17 cellular contexts compared by ENCODE assay signal in the genomic region with DNA sequence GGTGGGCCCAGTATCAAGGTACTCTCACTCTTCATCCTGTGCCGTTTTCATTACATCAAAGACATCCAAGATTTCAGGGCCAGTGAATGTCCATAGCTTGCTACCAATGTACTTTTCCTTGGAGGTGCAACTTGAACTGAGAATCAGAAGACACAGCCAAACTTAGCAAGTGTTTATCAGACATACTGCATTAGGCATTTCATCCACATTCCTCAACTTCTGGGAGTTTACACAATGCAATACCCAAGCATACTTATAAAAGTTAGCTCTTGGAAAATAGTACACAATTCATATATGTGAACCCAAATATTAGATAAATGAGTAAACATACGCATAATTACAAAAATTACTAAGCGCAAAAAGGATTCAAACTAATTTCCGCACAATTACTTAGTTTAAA.
DNase-seq lines count a peak whose midpoint lies in the region.
"Had no signal": no experiment of that assay in that cellular context is flagged by ENCODE, and none has a peak within 500 bp of the region (broad histone marks: within the 10 kb centered on the region; RNA-seq: fewer than 3 reads in every experiment).

No MANE protein-coding gene starts in this region.

- H3K9ac ChIP-seq in adipocyte (ENCODE audit: low read length), result no peak overlapping the region
- H3K9ac ChIP-seq in mesenchymal stem cell (ENCODE audit: low read length), result no peak overlapping the region

- no peak overlapping the region for H2BK120ac ChIP-seq in mesenchymal stem cell (ENCODE audit: low read depth, low read length)

- H3K18ac ChIP-seq in mesenchymal stem cell (ENCODE audit: low read depth in 1 of 2, low read length in 2 of 2), result no peak overlapping the region

- H3K4me3 ChIP-seq in adipocyte (ENCODE audit: low read length) (no peak overlapping the region), mesenchymal stem cell (ENCODE audit: insufficient read depth in 1 of 2, low read depth in 1 of 2, low read length in 2 of 2) (no peak overlapping the region)
- H3K4me3 ChIP-seq: GM12878 had no signal

- no peaks in the 10 kb centered on the region for H3K9me3 ChIP-seq in adipocyte (ENCODE audit: control insufficient read depth, low read length)
- no peaks in the 10 kb centered on the region for H3K9me3 ChIP-seq in mesenchymal stem cell (ENCODE audit: control insufficient read depth, low read length)
- H3K9me3 ChIP-seq: BE2C had no signal

- no peak overlapping the region for H2BK12ac ChIP-seq in mesenchymal stem cell (ENCODE audit: low read length in 2 of 2)

- intact Hi-C loops in cardiac septum (cut with DNase I), result no loop called here

- no peak overlapping the region for H2BK5ac ChIP-seq in mesenchymal stem cell (ENCODE audit: low read depth, low read length, poor library complexity, severe bottlenecking)

- no peak overlapping the region for H4K91ac ChIP-seq in mesenchymal stem cell (ENCODE audit: low read length)

- H3K36me3 ChIP-seq in adipocyte (ENCODE audit: control insufficient read depth, insufficient read depth, low read length, severe bottlenecking) (no peaks in the 10 kb centered on the region), mesenchymal stem cell (ENCODE audit: control insufficient read depth in 1 of 2, insufficient read depth in 2 of 2, low read depth in 1 of 2, low read length in 2 of 2) (no peaks in the 10 kb centered on the region)
- H3K36me3 ChIP-seq: BE2C had no signal

- no peak overlapping the region for H4K8ac ChIP-seq in mesenchymal stem cell (ENCODE audit: low read length)

- H3K27ac ChIP-seq in mesenchymal stem cell (ENCODE audit: low read length, poor library complexity, severe bottlenecking) (no peak overlapping the region), caudate nucleus (ENCODE audit: low read depth, low read length) (no peak overlapping the region)

- H3K4me2 ChIP-seq in mesenchymal stem cell (ENCODE audit: low read length, poor library complexity, severe bottlenecking), result no peak overlapping the region

- 97% methylated on average over 4 of the region's 4 CpGs for WGBS in mesenchymal stem cell

- H2BK15ac ChIP-seq in mesenchymal stem cell (ENCODE audit: low read depth, poor library complexity, severe bottlenecking), result no peak overlapping the region

- H3K4ac ChIP-seq in mesenchymal stem cell (ENCODE audit: low read depth in 1 of 2, low read length in 2 of 2), result no peak overlapping the region

- H3K23ac ChIP-seq in mesenchymal stem cell (ENCODE audit: low read length in 2 of 2), result no peak overlapping the region

- H3K27me3 ChIP-seq in adipocyte (replicated peaks; ENCODE audit: control insufficient read depth, insufficient read depth, low read length) (peaks cover 19% of the 10 kb centered on the region), mesenchymal stem cell (ENCODE audit: control insufficient read depth in 1 of 2, insufficient read depth in 1 of 2, low read length in 2 of 2) (peaks cover 0 to 28% of the 10 kb centered on the region in 2 experiments)
- H3K27me3 ChIP-seq: BE2C had no signal

- H2AFZ ChIP-seq in mesenchymal stem cell (ENCODE audit: low read depth, low read length), result no peak overlapping the region

- no peak overlapping the region for H2AK5ac ChIP-seq in mesenchymal stem cell (ENCODE audit: low read length, severe bottlenecking)

- H3K4me1 ChIP-seq in adipocyte (ENCODE audit: control insufficient read depth, insufficient read depth, low read length) (peaks cover 49% of the 10 kb centered on the region), mesenchymal stem cell (ENCODE audit: control insufficient read depth, insufficient read depth, low read depth, low read length) (no peaks in the 10 kb centered on the region)
- H3K4me1 ChIP-seq: BE2C had no signal

- peak; percentile 48 for DNase-seq in adipocyte (ENCODE audit: low read depth)
- DNase-seq in fibroblast of peridontal ligament (ENCODE audit: extremely low read depth), result peak; percentile 45
- DNase-seq in mesenchymal stem cell, result peak; percentile 19
- DNase-seq in cardiac septum (ENCODE audit: low spot score), result no peak
- no peak for DNase-seq in cerebellum (ENCODE audit: low spot score)
- DNase-seq in caudate nucleus (lab: John Stamatoyannopoulos, UW), result no peak
- DNase-seq: BE2C; C1 segment of cervical spinal cord; CD4-positive, CD25-positive, alpha-beta regulatory T cell; CD8-positive, alpha-beta memory T cell; COR-L47; DMS 273 treated with DMSO at 0.1 percent for 48 hours; DMS53; DND-41; EL; H9 had no signal

- H3K14ac ChIP-seq in mesenchymal stem cell (ENCODE audit: low read length in 2 of 2), result no peak overlapping the region

- H3K79me1 ChIP-seq in mesenchymal stem cell (replicated peaks; ENCODE audit: low read length, poor library complexity, severe bottlenecking), result no peaks in the 10 kb centered on the region

Comparison
In these comparisons a context has a peak if more than half of its experiments do, and no peak if none do; other contexts are left out.
1. DNase-seq: peak in adipocyte (single experiment), fibroblast of peridontal ligament (single experiment) and mesenchymal stem cell (single experiment); none in cardiac septum (single experiment), cerebellum (single experiment) and caudate nucleus (0 of 61).